8 cellular contexts compared by ENCODE assay signal in the genomic region with DNA sequence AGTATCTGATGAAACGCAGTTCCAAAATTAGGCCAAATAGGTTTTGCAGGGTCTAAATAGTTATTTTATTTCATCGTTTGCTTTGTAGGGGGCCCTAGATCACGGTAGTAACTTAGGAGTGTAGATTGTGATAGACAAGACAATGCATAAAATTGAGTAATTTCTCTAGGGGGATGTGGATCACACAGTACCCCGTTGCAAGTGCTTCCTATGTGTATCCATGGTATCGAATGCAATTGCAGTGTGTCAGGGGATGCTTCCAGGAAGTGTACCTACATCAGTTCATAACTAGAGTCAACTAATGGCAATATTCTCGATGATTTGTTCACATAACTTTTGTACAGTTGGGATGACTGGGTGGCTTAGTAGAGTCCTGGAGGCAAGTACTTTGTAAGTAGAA. TPM values are rescaled to one million over a fixed set of nuclear protein-coding genes. Genes with fewer than 3 reads are reported as not detected.
DNase-seq lines count a peak whose midpoint lies in the region; ATAC-seq and TF ChIP-seq lines count a peak whose summit lies in the region.

No MANE protein-coding gene starts in this region.

- no peak for TF ChIP-seq RAD21 in neural cell (conservative IDR thresholded peaks at IDR 0.05)

- peak overlapping the region; percentile 85 for H3K4me2 ChIP-seq in neural cell (ENCODE audit: low read length)

- TF ChIP-seq CTCF in Peyer's patch (IDR thresholded peaks at IDR 0.05) (no peak), neural cell (IDR thresholded peaks at IDR 0.05; ENCODE audit: poor library complexity, severe bottlenecking) (no peak)

- H3F3A ChIP-seq in neural cell (ENCODE audit: insufficient read depth, low read length, poor library complexity, severe bottlenecking): no peaks in the 10 kb centered on the region

- TF ChIP-seq POLR2A in Peyer's patch (IDR thresholded peaks at IDR 0.05): no peak

- H3K9me2 ChIP-seq in neural cell (ENCODE audit: insufficient read depth, low read length): no peaks in the 10 kb centered on the region

- H3K79me2 ChIP-seq in neural cell (replicated peaks; ENCODE audit: insufficient read depth, low read length): peaks cover 33% of the 10 kb centered on the region

- H3K27ac ChIP-seq in Peyer's patch (peak overlapping the region; percentile 80 to 90 (median 86)), neural cell (ENCODE audit: low read length) (peak overlapping the region; percentile 67)

- H2AFZ ChIP-seq in neural cell (ENCODE audit: low read depth, low read length): peak overlapping the region; percentile 27

- H3K4me1 ChIP-seq in Peyer's patch: peaks cover 0 to 6% (median 0%) of the 10 kb centered on the region in 4 donors
- H3K4me1 ChIP-seq in endocrine pancreas (ENCODE audit: control insufficient read depth, insufficient read depth, low read length): peaks cover 8% of the 10 kb centered on the region

- H3K4me3 ChIP-seq in Peyer's patch (peak overlapping the region; percentile 57 to 84 (median 67)), endocrine pancreas (ENCODE audit: control insufficient read depth, insufficient read depth, low read length) (peak overlapping the region; percentile 96), neural cell (ENCODE audit: low read length) (peak overlapping the region; percentile 67)

- H3K9me3 ChIP-seq in Peyer's patch (no peaks in the 10 kb centered on the region), endocrine pancreas (ENCODE audit: control insufficient read depth, low read length) (no peaks in the 10 kb centered on the region), neural cell (ENCODE audit: low read length) (no peaks in the 10 kb centered on the region)

- no peaks in the 10 kb centered on the region for H4K20me1 ChIP-seq in neural cell (ENCODE audit: insufficient read depth)

- H3K9ac ChIP-seq in endocrine pancreas (ENCODE audit: control insufficient read depth, insufficient read depth, low read length): peak overlapping the region; percentile 84
- H3K9ac ChIP-seq in neural cell (ENCODE audit: low read length): peak overlapping the region; percentile 72

- no peak for TF ChIP-seq EP300 in neural cell (conservative IDR thresholded peaks at IDR 0.05; ENCODE audit: poor library complexity, severe bottlenecking)

- DNase-seq in activated CD4-positive, alpha-beta T cell treated with anti-CD3 and anti-CD28 coated beads for 48 hours: peak; percentile 19
- DNase-seq in activated CD4-positive, alpha-beta T cell treated with anti-CD3 and anti-CD28 coated beads, Interleukin-2, amount 50 U/mL, for 4 hours: no peak
- DNase-seq in Peyer's patch (no peak), left lobe of liver (ENCODE audit: low spot score) (no peak), SW 1271 (lab: John Stamatoyannopoulos, UW) (no peak)

- no peak for ATAC-seq in left lobe of liver
- ATAC-seq in HG03442 (IDR thresholded peaks at IDR 0.05; ENCODE audit: unreplicated experiment): no peak

- H3K36me3 ChIP-seq in Peyer's patch: peaks cover 0 to 13% (median 0%) of the 10 kb centered on the region in 3 donors
- no peaks in the 10 kb centered on the region for H3K36me3 ChIP-seq in endocrine pancreas (ENCODE audit: control insufficient read depth, insufficient read depth, low read length)
- H3K36me3 ChIP-seq in neural cell (ENCODE audit: insufficient read depth, low read length): no peaks in the 10 kb centered on the region

- H3K27me3 ChIP-seq in Peyer's patch: no peaks in the 10 kb centered on the region
- no peaks in the 10 kb centered on the region for H3K27me3 ChIP-seq in endocrine pancreas (ENCODE audit: control insufficient read depth, insufficient read depth, low read length)
- H3K27me3 ChIP-seq in neural cell (ENCODE audit: insufficient read depth, low read depth, low read length): no peaks in the 10 kb centered on the region

TF ChIP-seq in neural cell, 6 proteins besides CTCF, POLR2A, EP300 and RAD21:
- TF ChIP-seq, protein P1, sequence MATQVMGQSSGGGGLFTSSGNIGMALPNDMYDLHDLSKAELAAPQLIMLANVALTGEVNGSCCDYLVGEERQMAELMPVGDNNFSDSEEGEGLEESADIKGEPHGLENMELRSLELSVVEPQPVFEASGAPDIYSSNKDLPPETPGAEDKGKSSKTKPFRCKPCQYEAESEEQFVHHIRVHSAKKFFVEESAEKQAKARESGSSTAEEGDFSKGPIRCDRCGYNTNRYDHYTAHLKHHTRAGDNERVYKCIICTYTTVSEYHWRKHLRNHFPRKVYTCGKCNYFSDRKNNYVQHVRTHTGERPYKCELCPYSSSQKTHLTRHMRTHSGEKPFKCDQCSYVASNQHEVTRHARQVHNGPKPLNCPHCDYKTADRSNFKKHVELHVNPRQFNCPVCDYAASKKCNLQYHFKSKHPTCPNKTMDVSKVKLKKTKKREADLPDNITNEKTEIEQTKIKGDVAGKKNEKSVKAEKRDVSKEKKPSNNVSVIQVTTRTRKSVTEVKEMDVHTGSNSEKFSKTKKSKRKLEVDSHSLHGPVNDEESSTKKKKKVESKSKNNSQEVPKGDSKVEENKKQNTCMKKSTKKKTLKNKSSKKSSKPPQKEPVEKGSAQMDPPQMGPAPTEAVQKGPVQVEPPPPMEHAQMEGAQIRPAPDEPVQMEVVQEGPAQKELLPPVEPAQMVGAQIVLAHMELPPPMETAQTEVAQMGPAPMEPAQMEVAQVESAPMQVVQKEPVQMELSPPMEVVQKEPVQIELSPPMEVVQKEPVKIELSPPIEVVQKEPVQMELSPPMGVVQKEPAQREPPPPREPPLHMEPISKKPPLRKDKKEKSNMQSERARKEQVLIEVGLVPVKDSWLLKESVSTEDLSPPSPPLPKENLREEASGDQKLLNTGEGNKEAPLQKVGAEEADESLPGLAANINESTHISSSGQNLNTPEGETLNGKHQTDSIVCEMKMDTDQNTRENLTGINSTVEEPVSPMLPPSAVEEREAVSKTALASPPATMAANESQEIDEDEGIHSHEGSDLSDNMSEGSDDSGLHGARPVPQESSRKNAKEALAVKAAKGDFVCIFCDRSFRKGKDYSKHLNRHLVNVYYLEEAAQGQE (IDR thresholded peaks at IDR 0.05; ENCODE audit: borderline replicate concordance): no peak
- TF ChIP-seq EZH2 (IDR thresholded peaks at IDR 0.05; ENCODE audit: borderline replicate concordance, insufficient read depth, low read length, poor library complexity, severe bottlenecking) (no peak), SMC3 (conservative IDR thresholded peaks at IDR 0.05; ENCODE audit: poor library complexity) (no peak), MXI1 (conservative IDR thresholded peaks at IDR 0.05; ENCODE audit: poor library complexity, severe bottlenecking) (no peak), POLR2AphosphoS5 (IDR thresholded peaks at IDR 0.05) (no peak), TAF1 (IDR thresholded peaks at IDR 0.05; ENCODE audit: low read depth) (no peak)
TF ChIP-seq in neural cell: peak in this region for 0.

RNA-seq across cellular contexts. Expression of a gene that starts 0.9 kb away (rescaled TPM):
- total RNA-seq in Peyer's patch (10 to 100 TPM; 26.3 to 81.7 (median 33.3) TPM), left lobe of liver (21.4 TPM)
- polyA plus RNA-seq in neural cell: 164 and 214 TPM in 2 replicates
- polyA minus RNA-seq in neural cell: 116 and 122 TPM in 2 replicates

RNA-seq across cellular contexts. Expression of a gene that starts 25.1 kb away (rescaled TPM):
- total RNA-seq in Peyer's patch (10 to 100 TPM; 19.4 to 35.5 (median 20.8) TPM), left lobe of liver (15.2 TPM)
- polyA plus RNA-seq in neural cell: 73.8 and 82.2 TPM in 2 replicates
- 26.5 and 38.7 TPM in 2 replicates for polyA minus RNA-seq in neural cell

RNA-seq across cellular contexts. Expression of a gene that starts 27.7 kb away (rescaled TPM):
- total RNA-seq in Peyer's patch: 10 to 100 TPM; 45.4 to 90.0 (median 72.4) TPM
- 62.3 and 75.2 TPM in 2 replicates for polyA plus RNA-seq in neural cell
- 157 and 204 TPM in 2 replicates for polyA minus RNA-seq in neural cell
- total RNA-seq in left lobe of liver: 27.6 TPM
